In the genomic region with DNA sequence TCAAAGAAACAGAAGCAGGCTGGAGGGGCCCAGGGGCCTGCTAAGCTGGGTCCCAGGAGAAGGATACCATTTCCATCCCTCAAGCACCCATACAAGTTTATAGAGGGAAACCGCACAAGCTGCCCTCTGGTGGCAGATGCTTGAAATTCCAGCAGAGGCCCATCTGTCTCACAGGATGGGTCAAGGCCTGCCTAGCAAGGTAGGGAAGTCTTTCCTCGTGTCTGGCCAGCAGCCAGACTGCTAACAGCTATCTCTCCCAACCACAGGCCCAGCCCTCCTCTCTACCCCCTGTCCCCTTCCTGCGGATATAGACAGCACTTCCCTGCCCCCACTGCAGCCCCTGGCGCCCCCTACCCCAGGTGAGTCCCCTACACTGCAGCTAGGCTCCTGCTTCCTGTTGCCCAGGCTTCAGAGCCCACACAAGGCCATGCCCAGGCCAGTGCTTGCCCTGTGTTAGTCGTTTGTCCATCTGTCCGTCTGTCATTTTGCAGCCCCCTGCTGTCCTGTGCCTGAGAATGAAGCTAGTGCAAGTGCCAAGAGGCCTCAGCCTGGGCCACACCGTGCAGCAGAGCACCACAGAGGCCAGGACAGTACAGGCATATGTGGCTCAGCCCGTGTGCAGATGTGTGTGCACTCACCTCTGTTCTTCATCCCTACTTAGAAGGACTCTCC, we compare ENCODE assay signal across 9 cellular contexts. TPM values are rescaled to one million over a fixed set of nuclear protein-coding genes. Genes with fewer than 3 reads are reported as not detected.
DNase-seq lines count a peak whose midpoint lies in the region; ATAC-seq, FAIRE-seq and TF ChIP-seq lines count a peak whose summit lies in the region.
"Had no signal": no experiment of that assay in that cellular context is flagged by ENCODE, and none has a peak within 500 bp of the region (broad histone marks: within the 10 kb centered on the region; RNA-seq: fewer than 3 reads in every experiment).

No MANE protein-coding gene starts in this region.

- CTCF ChIA-PET in activated CD4-positive, alpha-beta T cell treated with anti-CD3 and anti-CD28 coated beads for 36 hours (lab: Charles Lee): interaction anchor here (0.6 to 20.4 kb wide), 28 partner anchors 8 to 1902 kb away, joined by 3 to 554 read pairs (median 6); a partner anchor contains a TSS

- FAIRE-seq in G401.6 (lab: Jason Lieb, UNC): peak; percentile 23
- FAIRE-seq: colon had no signal

- no peak overlapping the region for H3K27ac Mint-ChIP-seq in activated CD4-positive, alpha-beta T cell treated with anti-CD3 and anti-CD28 coated beads for 36 hours

- peak; percentile 67 for TF ChIP-seq CTCF in thoracic aorta (IDR thresholded peaks at IDR 0.05)

- ATAC-seq in HG02759 (IDR thresholded peaks at IDR 0.05; ENCODE audit: unreplicated experiment) (peak; percentile 40), thoracic aorta (ENCODE audit: insufficient number of reproducible peaks, low FRiP score, low read depth) (no peak), GM18517 (IDR thresholded peaks at IDR 0.05; ENCODE audit: unreplicated experiment) (no peak)
- peak; percentile 42 for ATAC-seq in activated CD4-positive, alpha-beta T cell treated with anti-CD3 and anti-CD28 coated beads for 36 hours

- POLR2A ChIA-PET in activated CD4-positive, alpha-beta T cell treated with anti-CD3 and anti-CD28 coated beads for 36 hours (lab: Charles Lee): interaction anchor here (0.7 to 3.0 kb wide), 4 partner anchors 8 to 121 kb away, joined by 3 to 13 read pairs (median 4); no protein-coding TSS in a partner anchor

- no peaks in the 10 kb centered on the region for H3K27me3 ChIP-seq in effector memory CD4-positive, alpha-beta T cell (replicated peaks; ENCODE audit: control insufficient read depth, insufficient read depth, low read length, poor library complexity, severe bottlenecking)
- no peaks in the 10 kb centered on the region for H3K27me3 ChIP-seq in thoracic aorta (replicated peaks; ENCODE audit: insufficient read depth)

- no peak overlapping the region for H3K4me3 ChIP-seq in effector memory CD4-positive, alpha-beta T cell (ENCODE audit: insufficient read depth, low read depth, low read length, poor library complexity, severe bottlenecking)
- no peak overlapping the region for H3K4me3 ChIP-seq in thoracic aorta

- no peaks in the 10 kb centered on the region for H3K9me3 ChIP-seq in effector memory CD4-positive, alpha-beta T cell (ENCODE audit: control insufficient read depth, low read length)
- H3K9me3 ChIP-seq in thoracic aorta: no peaks in the 10 kb centered on the region

- no peak overlapping the region for H3K4me3 Mint-ChIP-seq in activated CD4-positive, alpha-beta T cell treated with anti-CD3 and anti-CD28 coated beads for 36 hours

- peak; percentile 9 for DNase-seq in NCI-H510A (lab: John Stamatoyannopoulos, UW)
- DNase-seq in activated CD4-positive, alpha-beta T cell treated with anti-CD3 and anti-CD28 coated beads for 36 hours: peak; percentile 82
- peak in 2 of 3 donors; percentile 43 to 51 for DNase-seq in effector memory CD4-positive, alpha-beta T cell
- DNase-seq in medulla oblongata (ENCODE audit: extremely low spot score): peak; percentile 73
- DNase-seq in thoracic aorta (ENCODE audit: low spot score): no peak

- intact Hi-C loops in activated CD4-positive, alpha-beta T cell treated with anti-CD3 and anti-CD28 coated beads for 36 hours (cut with DNase I, micrococcal nuclease): loop anchor here (1.0 kb wide), 2 partner anchors 8 to 101 kb away; no protein-coding TSS in a partner anchor

- peak overlapping the region; percentile 98 for H3K27ac ChIP-seq in effector memory CD4-positive, alpha-beta T cell (ENCODE audit: insufficient read depth, low read length, poor library complexity, severe bottlenecking)
- H3K27ac ChIP-seq in thoracic aorta: no peak overlapping the region

- peaks cover 96% of the 10 kb centered on the region for H3K36me3 ChIP-seq in effector memory CD4-positive, alpha-beta T cell (ENCODE audit: control insufficient read depth, insufficient read depth, low read length)
- H3K36me3 ChIP-seq in thoracic aorta: peaks cover 25% of the 10 kb centered on the region

- H3K4me1 ChIP-seq in effector memory CD4-positive, alpha-beta T cell (ENCODE audit: control insufficient read depth, insufficient read depth, low read length, poor library complexity, severe bottlenecking): peaks cover 47% of the 10 kb centered on the region
- no peaks in the 10 kb centered on the region for H3K4me1 ChIP-seq in thoracic aorta (ENCODE audit: control insufficient read depth in 1 of 2, low read depth in 2 of 2)

- H3K36me3 Mint-ChIP-seq in activated CD4-positive, alpha-beta T cell treated with anti-CD3 and anti-CD28 coated beads for 36 hours (ENCODE audit: low read depth): peaks cover 78% of the 10 kb centered on the region

- no peaks in the 10 kb centered on the region for H3K27me3 Mint-ChIP-seq in activated CD4-positive, alpha-beta T cell treated with anti-CD3 and anti-CD28 coated beads for 36 hours

- H3K9me3 Mint-ChIP-seq in activated CD4-positive, alpha-beta T cell treated with anti-CD3 and anti-CD28 coated beads for 36 hours (ENCODE audit: low read depth): no peaks in the 10 kb centered on the region

- peaks cover 69% of the 10 kb centered on the region for H3K4me1 Mint-ChIP-seq in activated CD4-positive, alpha-beta T cell treated with anti-CD3 and anti-CD28 coated beads for 36 hours

RNA-seq across cellular contexts. Expression of a gene that starts 26.2 kb away (rescaled TPM):
- total RNA-seq in activated CD4-positive, alpha-beta T cell treated with anti-CD3 and anti-CD28 coated beads for 36 hours: 100 to 1,000 TPM in 1 of 2 experiments, 10 to 100 TPM in 1; 94.8 to 117 TPM
- 1 to 10 TPM in 1 of 2 donors, under 1 TPM in 1; 0.54 to 2.1 TPM for total RNA-seq in thoracic aorta

RNA-seq across cellular contexts. Expression of a gene that starts 36.1 kb away (rescaled TPM):
- 100 to 1,000 TPM; 218 to 265 TPM for total RNA-seq in activated CD4-positive, alpha-beta T cell treated with anti-CD3 and anti-CD28 coated beads for 36 hours
- 100 to 1,000 TPM; 206 to 236 TPM for total RNA-seq in thoracic aorta

Comparison
In these comparisons a context has a peak if more than half of its experiments do, and no peak if none do; other contexts are left out.
1. ATAC-seq: peak in HG02759 (single experiment) and activated CD4-positive, alpha-beta T cell treated with anti-CD3 and anti-CD28 coated beads for 36 hours (single experiment); none in thoracic aorta (single experiment) and GM18517 (single experiment).
2. RNA of a gene that starts 26.2 kb away (total RNA-seq): 94.8 to 117 TPM in activated CD4-positive, alpha-beta T cell treated with anti-CD3 and anti-CD28 coated beads for 36 hours; 0.54 to 2.1 TPM in thoracic aorta; every median in the first group is over 10 times any median in the second.